In genomic region chr11:105100976-105101630, GRCh38 we compare ENCODE assay signal across 13 cellular contexts. TPM values are rescaled to one million over a fixed set of nuclear protein-coding genes. Genes with fewer than 3 reads are reported as not detected.
A peak's percentile ranks its signal among the peaks of the same experiment; 100 is the strongest.
DNase-seq lines count a peak whose midpoint lies in the region; ATAC-seq and TF ChIP-seq lines count a peak whose summit lies in the region.
"Had no signal": no experiment of that assay in that cellular context is flagged by ENCODE, and none has a peak within 500 bp of the region (broad histone marks: within the 10 kb centered on the region; RNA-seq: fewer than 3 reads in every experiment).

No MANE protein-coding gene starts in this region.

- CTCF ChIA-PET in MCF 10A (lab: Yijun Ruan, JAX), result interaction anchor here (0.9 kb wide), 1 partner anchor 57 kb away, joined by 3 read pairs; no protein-coding TSS in a partner anchor

- no peak for TF ChIP-seq POLR2A in breast epithelium (IDR thresholded peaks at IDR 0.05)

- ATAC-seq in stimulated activated naive CD8-positive, alpha-beta T cell treated with anti-CD3 and anti-CD28 coated beads, Interleukin-15, amount 100 ng/mL, for 72 hours, result no peak
- ATAC-seq in GM21529 (IDR thresholded peaks at IDR 0.05; ENCODE audit: unreplicated experiment) (no peak), left lobe of liver (no peak)

- H3K27ac Mint-ChIP-seq in MCF 10A (ENCODE audit: low read depth, unreplicated experiment), result peak overlapping the region; percentile 85
- peak overlapping the region in 1 of 2 donors; percentile 64 for H3K27ac Mint-ChIP-seq in stimulated activated naive CD8-positive, alpha-beta T cell treated with anti-CD3 and anti-CD28 coated beads, Interleukin-15, amount 100 ng/mL, for 72 hours

- no TSS peak for BruUV-seq in MCF 10A (replicated peaks; lab: Mats Ljungman, UMichigan)

- H3K27me3 ChIP-seq in breast epithelium, result no peaks in the 10 kb centered on the region
- H3K27me3 ChIP-seq: BE2C, MG63 had no signal

- no peaks in the 10 kb centered on the region for H3K36me3 ChIP-seq in breast epithelium
- H3K36me3 ChIP-seq: BE2C, MG63 had no signal

- no peaks in the 10 kb centered on the region for H3K9me3 ChIP-seq in breast epithelium
- H3K9me3 ChIP-seq: BE2C, MG63 had no signal

- H3K4me1 Mint-ChIP-seq in MCF 10A (ENCODE audit: insufficient read depth, unreplicated experiment), result peaks cover 21% of the 10 kb centered on the region
- peaks cover 23% of the 10 kb centered on the region for H3K4me1 Mint-ChIP-seq in stimulated activated naive CD8-positive, alpha-beta T cell treated with anti-CD3 and anti-CD28 coated beads, Interleukin-15, amount 100 ng/mL, for 72 hours

- no peak for TF ChIP-seq CTCF in MCF 10A (IDR thresholded peaks at IDR 0.05; ENCODE audit: unreplicated experiment)
- no peak for TF ChIP-seq CTCF in breast epithelium (IDR thresholded peaks at IDR 0.05)

- no peaks in the 10 kb centered on the region for H3K27me3 Mint-ChIP-seq in MCF 10A (ENCODE audit: insufficient read depth, unreplicated experiment)
- H3K27me3 Mint-ChIP-seq in stimulated activated naive CD8-positive, alpha-beta T cell treated with anti-CD3 and anti-CD28 coated beads, Interleukin-15, amount 100 ng/mL, for 72 hours, result no peaks in the 10 kb centered on the region

- H3K36me3 Mint-ChIP-seq in MCF 10A (ENCODE audit: insufficient read depth, unreplicated experiment), result no peaks in the 10 kb centered on the region

- H3K4me1 ChIP-seq in breast epithelium, result no peaks in the 10 kb centered on the region
- H3K4me1 ChIP-seq: BE2C had no signal

- H3K4me3 Mint-ChIP-seq in MCF 10A (ENCODE audit: unreplicated experiment), result peak overlapping the region; percentile 65
- peak overlapping the region; percentile 48 to 68 for H3K4me3 Mint-ChIP-seq in stimulated activated naive CD8-positive, alpha-beta T cell treated with anti-CD3 and anti-CD28 coated beads, Interleukin-15, amount 100 ng/mL, for 72 hours

- no peak overlapping the region for H3K27ac ChIP-seq in breast epithelium
- H3K27ac ChIP-seq in epithelial cell of prostate, result peak overlapping the region; percentile 68

- no peak overlapping the region for H3K4me3 ChIP-seq in breast epithelium
- H3K4me3 ChIP-seq: MG63 had no signal

- H3K9me3 Mint-ChIP-seq in MCF 10A (ENCODE audit: unreplicated experiment), result no peaks in the 10 kb centered on the region
- H3K9me3 Mint-ChIP-seq in stimulated activated naive CD8-positive, alpha-beta T cell treated with anti-CD3 and anti-CD28 coated beads, Interleukin-15, amount 100 ng/mL, for 72 hours, result peaks cover 8% of the 10 kb centered on the region in 2 donors

- POLR2A ChIA-PET in MCF 10A (lab: Yijun Ruan, JAX), result interaction anchor here (0.7 to 1.6 kb wide), 5 partner anchors 44 to 130 kb away, joined by 3 to 5 read pairs (median 3); no protein-coding TSS in a partner anchor

- DNase-seq in MCF 10A (ENCODE audit: unreplicated experiment), result peak; percentile 63
- DNase-seq in breast epithelium (ENCODE audit: low spot score in 2 of 2), result no peak
- peak; percentile 18 for DNase-seq in SKM-1 (lab: John Stamatoyannopoulos, UW; ENCODE audit: unreplicated experiment)
- peak; percentile 67 for DNase-seq in epithelial cell of prostate (ENCODE audit: low read depth, low spot score)
- no peak for DNase-seq in stimulated activated naive CD8-positive, alpha-beta T cell treated with anti-CD3 and anti-CD28 coated beads, Interleukin-15, amount 100 ng/mL, for 72 hours
- no peak for DNase-seq in RKO (ENCODE audit: low spot score)
- no peak for DNase-seq in left lobe of liver (ENCODE audit: low spot score)
- DNase-seq: BE2C; EL; GOT3; MG63; stimulated activated naive CD4-positive, alpha-beta T cell treated with Interleukin-2 at 50 U/mL for 16 hours had no signal

- intact Hi-C loops in MCF 10A (cut with micrococcal nuclease) (no loop called here), breast epithelium (cut with DNase I; ENCODE audit: low total_unique reads) (no loop called here)

RNA-seq across cellular contexts. Expression of gene CARD18, which starts 38.5 kb away (rescaled TPM):
- total RNA-seq in MCF 10A (2022), result not detected in 2 replicates
- total RNA-seq in breast epithelium, result not detected
- not detected for total RNA-seq in left lobe of liver

RNA-seq across cellular contexts. Expression of gene CARD16, which starts 56.0 kb away (rescaled TPM):
- total RNA-seq in MCF 10A (2022) (14.0 and 14.4 TPM in 2 replicates), breast epithelium (1 to 10 TPM; 3.7 to 6.4 (median 5.9) TPM), left lobe of liver (3.9 TPM)

Comparison
In these comparisons a context has a peak if more than half of its experiments do, and no peak if none do; other contexts are left out.
1. DNase-seq: peak in MCF 10A (single experiment), SKM-1 (single experiment) and epithelial cell of prostate (single experiment); none in breast epithelium (0 of 2), stimulated activated naive CD8-positive, alpha-beta T cell treated with anti-CD3 and anti-CD28 coated beads, Interleukin-15, amount 100 ng/mL, for 72 hours (0 of 2), RKO (single experiment) and left lobe of liver (single experiment).